12 cellular contexts compared by ENCODE assay signal in the genomic region with DNA sequence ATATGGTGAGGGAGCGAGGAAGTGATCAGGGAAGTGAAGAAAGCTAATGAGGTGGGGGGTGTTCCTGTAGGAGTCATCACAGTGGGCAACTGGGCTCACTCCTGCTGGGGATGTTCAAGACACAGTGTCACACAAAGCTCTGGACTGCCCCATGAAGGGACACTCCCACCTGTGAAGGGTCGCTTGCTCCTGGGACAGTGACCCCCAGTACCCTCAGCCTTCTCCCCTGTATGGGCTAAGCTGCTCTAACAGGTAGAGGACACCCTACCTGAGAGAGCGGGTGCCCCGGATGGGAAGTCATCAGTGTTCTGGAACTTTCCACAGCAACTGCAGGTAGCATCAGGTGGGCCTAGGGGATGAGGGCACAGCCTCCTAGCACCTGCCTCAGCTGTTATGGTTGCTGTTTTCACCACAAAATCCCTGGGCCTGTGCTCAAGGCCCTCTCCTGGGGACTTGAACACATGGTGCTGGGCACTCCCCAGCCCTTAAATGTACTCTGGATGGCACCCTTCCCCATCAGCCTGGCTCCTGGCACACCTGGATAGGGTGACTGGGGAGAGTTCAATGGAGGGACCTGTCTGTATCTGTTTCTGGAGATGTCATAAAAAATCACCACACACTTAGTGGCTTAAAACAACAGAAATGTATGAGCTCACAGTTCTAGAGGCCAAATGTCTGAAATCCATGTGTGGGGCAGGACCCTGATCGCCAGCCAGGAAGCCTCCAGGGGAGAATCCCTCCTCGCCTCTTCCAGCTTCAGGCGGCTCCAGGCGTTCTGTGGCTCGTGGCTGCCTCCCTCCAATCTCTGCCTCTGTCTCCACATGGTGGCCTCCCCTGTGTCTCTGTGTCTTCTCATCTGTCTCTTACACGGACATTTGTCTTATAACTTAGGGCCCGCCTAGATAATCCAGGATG.
DNase-seq lines count a peak whose midpoint lies in the region; FAIRE-seq and TF ChIP-seq lines count a peak whose summit lies in the region.
"Had no signal": no experiment of that assay in that cellular context is flagged by ENCODE, and none has a peak within 500 bp of the region (broad histone marks: within the 10 kb centered on the region; RNA-seq: fewer than 3 reads in every experiment).

No MANE protein-coding gene starts in this region.

- CTCF ChIA-PET in RWPE1 (lab: Yijun Ruan, JAX): interaction anchor here (1.6 kb wide), 1 partner anchor 8 kb away, joined by 7 read pairs; no protein-coding TSS in a partner anchor

- intact Hi-C loops in lower leg skin (cut with DNase I; ENCODE audit: low total_unique reads) (no loop called here), testis (cut with DNase I; ENCODE audit: low total_unique reads) (no loop called here)

- H3K4me3 ChIP-seq in lower leg skin (ENCODE audit: low read depth, poor library complexity, severe bottlenecking): no peak overlapping the region
- no peak overlapping the region for H3K4me3 ChIP-seq in testis
- H3K4me3 ChIP-seq: GM12878 had no signal

- POLR2A ChIA-PET in RWPE1 (lab: Yijun Ruan, JAX; ENCODE audit: low non-redundant PET): no interaction called here

- TF ChIP-seq POLR2A in lower leg skin (IDR thresholded peaks at IDR 0.05): no peak
- no peak for TF ChIP-seq POLR2A in testis (IDR thresholded peaks at IDR 0.05)

- H3K9me3 ChIP-seq in testis: no peaks in the 10 kb centered on the region

- peaks cover 9% of the 10 kb centered on the region for H3K4me1 ChIP-seq in testis

- no peaks in the 10 kb centered on the region for H3K36me3 ChIP-seq in testis (ENCODE audit: low read depth, missing control alignments)

- peak; percentile 94 for FAIRE-seq in endometrium (lab: Jason Lieb, UNC)
- FAIRE-seq: frontal cortex, GM12878, HTR-8/SVneo had no signal

- no peak for TF ChIP-seq CTCF in lower leg skin (IDR thresholded peaks at IDR 0.05)
- TF ChIP-seq CTCF in testis (IDR thresholded peaks at IDR 0.05): no peak
- TF ChIP-seq CTCF in RWPE1 (conservative IDR thresholded peaks at IDR 0.05; ENCODE audit: low read depth): no peak

- WGBS in lower leg skin, 2 donors: 53 to 61% methylated on average over 11 of the region's 11 CpGs
- 72 to 78% methylated on average over 11 of the region's 11 CpGs for WGBS in testis, 2 donors

- H3K27me3 ChIP-seq in testis: no peaks in the 10 kb centered on the region

- H3K27ac ChIP-seq in testis (no peak overlapping the region), RWPE1 (no peak overlapping the region)

- DNase-seq in RPMI7951 (ENCODE audit: low read depth) (peak; percentile 58), lower leg skin (ENCODE audit: low spot score in 2 of 2) (peak; percentile 68 to 93), testis (peak; percentile 57), epidermal melanocyte (ENCODE audit: insufficient read length, low spot score) (no peak), NCI-H2029 treated with DMSO at 0.1 percent for 48 hours (lab: John Stamatoyannopoulos, UW) (no peak), RWPE1 (ENCODE audit: low spot score) (no peak)
- DNase-seq: activated T-cell treated with anti-CD3 and anti-CD28 coated beads for 4 hours, immature natural killer cell had no signal

Comparison
In these comparisons a context has a peak if more than half of its experiments do, and no peak if none do; other contexts are left out.
1. DNase-seq: peak in RPMI7951 (single experiment), lower leg skin (2 of 2) and testis (single experiment); none in epidermal melanocyte (single experiment), NCI-H2029 treated with DMSO at 0.1 percent for 48 hours (single experiment) and RWPE1 (single experiment).